Comparison of ENCODE assay signal across 21 cellular contexts in genomic region chr18:6022840-6023239, GRCh38.
DNase-seq lines count a peak whose midpoint lies in the region; FAIRE-seq and TF ChIP-seq lines count a peak whose summit lies in the region.
"Had no signal": no experiment of that assay in that cellular context is flagged by ENCODE, and none has a peak within 500 bp of the region (broad histone marks: within the 10 kb centered on the region; RNA-seq: fewer than 3 reads in every experiment).

No MANE protein-coding gene starts in this region.

- no peak overlapping the region for H4K5ac ChIP-seq in H1 (ENCODE audit: insufficient read length, low read depth, low read length)

- CTCF ChIA-PET in H1 (lab: Charles Lee; ENCODE audit: partially characterized antibody) = interaction anchor here (0.7 to 1.0 kb wide), 3 partner anchors 51 to 200 kb away, joined by 3 to 4 read pairs (median 3); no protein-coding TSS in a partner anchor

- TF ChIP-seq EP300 in H1 (IDR thresholded peaks at IDR 0.05; ENCODE audit: borderline replicate concordance in 1 of 2, low read depth in 2 of 2, low read length in 2 of 2) = no peak

- H3K23ac ChIP-seq in H1 (ENCODE audit: insufficient read length) = no peak overlapping the region

- no peak for TF ChIP-seq RAD21 in H1 (IDR thresholded peaks at IDR 0.05 in 1 of 2, conservative IDR thresholded peaks at IDR 0.05 in 1 of 2; ENCODE audit: low read depth in 2 of 2, low read length in 2 of 2)

- no peaks in the 10 kb centered on the region for H4K20me1 ChIP-seq in H1 (replicated peaks in 1 of 2; ENCODE audit: control insufficient read depth in 1 of 2, insufficient read depth in 2 of 2, low read length in 2 of 2)

- no peak for TF ChIP-seq CTCF in H1 (IDR thresholded peaks at IDR 0.05; ENCODE audit: control extremely low read depth in 1 of 3, insufficient read depth in 1 of 3, low read depth in 1 of 3, low read length in 3 of 3)

- H3K4me1 ChIP-seq in H1 (replicated peaks in 1 of 4; ENCODE audit: control insufficient read depth in 3 of 4, insufficient read depth in 4 of 4, low read length in 3 of 4) = peaks cover 0 to 3% (median 0%) of the 10 kb centered on the region in 4 experiments; a peak in 1 of 7 replicates
- H3K4me1 ChIP-seq: A549, SJCRH30, uterus had no signal

- no peak for TF ChIP-seq POLR2A in H1 (IDR thresholded peaks at IDR 0.05; ENCODE audit: control extremely low read depth in 1 of 2, low read depth in 2 of 2, low read length in 2 of 2)

- H2BK120ac ChIP-seq in H1 (replicated peaks; ENCODE audit: low read depth, low read length) = no peak overlapping the region

- H3K56ac ChIP-seq in H1 (replicated peaks; ENCODE audit: insufficient read length, low read depth, low read length) = no peak overlapping the region

- POLR2A ChIA-PET in H1 (lab: Charles Lee; ENCODE audit: partially characterized antibody) = no interaction called here

- H2BK15ac ChIP-seq in H1 (ENCODE audit: low read length) = no peak overlapping the region

- FAIRE-seq in H1 (lab: Jason Lieb, UNC) = peak; percentile 81
- FAIRE-seq: A549 had no signal

- H3K79me1 ChIP-seq in H1 (ENCODE audit: low read depth, low read length) = no peaks in the 10 kb centered on the region

- no peaks in the 10 kb centered on the region for H3K79me2 ChIP-seq in H1 (ENCODE audit: control insufficient read depth in 1 of 2, insufficient read depth in 2 of 2, low read length in 2 of 2)

- H4K91ac ChIP-seq in H1 (replicated peaks; ENCODE audit: insufficient read length, low read length) = no peak overlapping the region

- H3K4ac ChIP-seq in H1 (replicated peaks; ENCODE audit: insufficient read length, low read depth, low read length) = no peak overlapping the region

- no peak overlapping the region for H3K4me3 ChIP-seq in H1 (ENCODE audit: extremely low read depth in 1 of 4, insufficient read depth in 2 of 4, low read depth in 3 of 4, low read length in 4 of 4)
- H3K4me3 ChIP-seq: A549, heart right ventricle, SJCRH30, uterus had no signal

- H3K18ac ChIP-seq in H1 (ENCODE audit: extremely low read depth, low read length) = no peak overlapping the region

- H3K27me3 ChIP-seq in H1 (replicated peaks in 1 of 4; ENCODE audit: control insufficient read depth in 3 of 4, extremely low read depth in 1 of 4, insufficient read depth in 3 of 4, low read length in 3 of 4) = peaks cover 0 to 2% (median 0%) of the 10 kb centered on the region in 4 experiments; a peak in 1 of 7 replicates
- H3K27me3 ChIP-seq: heart right ventricle, SJCRH30, uterus had no signal

- H2BK20ac ChIP-seq in H1 (ENCODE audit: low read length) = no peak overlapping the region

- no peak overlapping the region for H3K4me2 ChIP-seq in H1 (ENCODE audit: insufficient read depth in 1 of 2, low read depth in 2 of 2, low read length in 2 of 2)
- H3K4me2 ChIP-seq: A549 had no signal

- H3K36me3 ChIP-seq in H1 (ENCODE audit: control insufficient read depth in 2 of 4, insufficient read depth in 4 of 4, low read length in 3 of 4) = no peaks in the 10 kb centered on the region
- H3K36me3 ChIP-seq: heart right ventricle, SJCRH30, uterus had no signal

- no peak overlapping the region for H3K9ac ChIP-seq in H1 (replicated peaks in 1 of 4; ENCODE audit: extremely low read depth in 1 of 4, low read depth in 3 of 4, low read length in 3 of 4)

- H4K8ac ChIP-seq in H1 (ENCODE audit: extremely low read depth, insufficient read depth, low read length) = no peak overlapping the region

- no peaks in the 10 kb centered on the region for H3K9me3 ChIP-seq in H1 (ENCODE audit: insufficient read depth in 2 of 2, low read depth in 1 of 2, low read length in 1 of 2)
- H3K9me3 ChIP-seq: A549, SJCRH30, uterus had no signal

- no peak overlapping the region for H2AFZ ChIP-seq in H1 (ENCODE audit: low read length)

- H2AK5ac ChIP-seq in H1 (ENCODE audit: low read depth, low read length) = no peak overlapping the region

- peak; percentile 45 for DNase-seq in Daoy (ENCODE audit: low read depth)
- DNase-seq in NCI-H69 (lab: John Stamatoyannopoulos, UW) = peak; percentile 84
- DNase-seq in H1 (ENCODE audit: low read depth in 1 of 2, low spot score in 2 of 2) = peak in 1 of 2 experiments; percentile 17
- peak; percentile 25 for DNase-seq in left kidney (ENCODE audit: low read depth, low spot score)
- no peak for DNase-seq in stimulated activated CD4-positive, alpha-beta T cell treated with anti-CD3 and anti-CD28 coated beads, Interleukin-4, amount 100 ng/mL, for 4 hours
- DNase-seq in NK-92 treated with Interleukin-12 subunit alpha and Interleukin-12 subunit beta, amount 100 ng/mL, for 24 hours (lab: John Stamatoyannopoulos, UW) = no peak
- no peak for DNase-seq in OCI-M2 (lab: John Stamatoyannopoulos, UW; ENCODE audit: unreplicated experiment)
- DNase-seq in amniotic stem cell (lab: John Stamatoyannopoulos, UW) = no peak
- DNase-seq: activated CD4-positive, alpha-beta T cell treated with anti-CD3 and anti-CD28 coated beads for 48 hours; activated CD8-positive, alpha-beta memory T cell treated with anti-CD3 and anti-CD28 coated beads, Interleukin-2, amount 50 U/mL, for 4 hours; activated gamma-delta T cell treated with Interleukin-2 at 50 U/mL for 16 hours; aorta; CD8-positive, alpha-beta T cell; DMS79 treated with DMSO at 0.1 percent for 48 hours; heart right ventricle; Karpas-422; NCI-H1417 treated with DMSO at 0.1 percent for 48 hours; SJCRH30; T-helper 9 cell; uterus had no signal

- WGBS in H1 (ENCODE audit: extremely low coverage in 1 of 2, insufficient coverage in 1 of 2, insufficient read length in 1 of 2, insufficient replicate concordance in 2 of 2, low coverage in 1 of 2, low lambda C conversion rate in 2 of 2, missing lambda C conversion rate in 1 of 2), 2 experiments = 44% methylated on average over 5 of the region's 5 CpGs; no CpG with 5 or more reads in 1 of the 2 experiments

- H2BK5ac ChIP-seq in H1 (ENCODE audit: low read depth, low read length) = no peak overlapping the region

- no peaks in the 10 kb centered on the region for H3K23me2 ChIP-seq in H1 (ENCODE audit: low read depth, low read length)

- H2BK12ac ChIP-seq in H1 (ENCODE audit: low read depth, low read length) = no peak overlapping the region

- no peak overlapping the region for H3K14ac ChIP-seq in H1 (ENCODE audit: insufficient read length)

- H3K27ac ChIP-seq in H1 (ENCODE audit: low read depth, low read length) = no peak overlapping the region
- H3K27ac ChIP-seq: A549, heart right ventricle, SJCRH30, uterus had no signal

TF ChIP-seq in H1, 55 proteins besides CTCF, POLR2A, EP300 and RAD21:
- TF ChIP-seq BCL11A (IDR thresholded peaks at IDR 0.05; ENCODE audit: low read depth in 2 of 2, low read length in 2 of 2) = no peak
- TF ChIP-seq CEBPB (IDR thresholded peaks at IDR 0.05; ENCODE audit: low read depth, low read length) = peak; percentile 63; the same call in 1 of the 2 replicates

Comparison
In these comparisons a context has a peak if more than half of its experiments do, and no peak if none do; other contexts are left out.
1. DNase-seq: peak in Daoy (single experiment), NCI-H69 (single experiment) and left kidney (single experiment); none in stimulated activated CD4-positive, alpha-beta T cell treated with anti-CD3 and anti-CD28 coated beads, Interleukin-4, amount 100 ng/mL, for 4 hours (0 of 2), NK-92 treated with Interleukin-12 subunit alpha and Interleukin-12 subunit beta, amount 100 ng/mL, for 24 hours (single experiment), OCI-M2 (single experiment) and amniotic stem cell (single experiment).